23 cellular contexts compared by ENCODE assay signal in genomic region chr19:31274266-31274963, GRCh38.
DNase-seq lines count a peak whose midpoint lies in the region; ATAC-seq, FAIRE-seq and TF ChIP-seq lines count a peak whose summit lies in the region.
"Had no signal": no experiment of that assay in that cellular context is flagged by ENCODE, and none has a peak within 500 bp of the region (broad histone marks: within the 10 kb centered on the region; RNA-seq: fewer than 3 reads in every experiment).

No MANE protein-coding gene starts in this region.

- H3F3A ChIP-seq in neural progenitor cell (ENCODE audit: low read depth) (no peaks in the 10 kb centered on the region), smooth muscle cell (ENCODE audit: low read depth) (peaks cover 4% of the 10 kb centered on the region)

- H3K9ac ChIP-seq in HepG2 (ENCODE audit: insufficient read depth, low read depth, low read length) (no peak overlapping the region), neural progenitor cell (no peak overlapping the region), smooth muscle cell (ENCODE audit: low read depth) (no peak overlapping the region)
- H3K9ac ChIP-seq: GM23248 had no signal

- H3K4me1 Mint-ChIP-seq in brain: peaks cover 67% of the 10 kb centered on the region
- H3K4me1 Mint-ChIP-seq in neural progenitor cell: peaks cover 24% of the 10 kb centered on the region
- H3K4me1 Mint-ChIP-seq: B cell; CD8-positive, alpha-beta memory T cell had no signal

- H3K4me2 ChIP-seq in HepG2 (ENCODE audit: low read depth, low read length) (no peak overlapping the region), neural progenitor cell (no peak overlapping the region), smooth muscle cell (no peak overlapping the region)

- H4K20me1 ChIP-seq in HepG2 (ENCODE audit: insufficient read depth, low read length): no peaks in the 10 kb centered on the region
- H4K20me1 ChIP-seq in neural progenitor cell (ENCODE audit: low read depth): no peaks in the 10 kb centered on the region
- H4K20me1 ChIP-seq in smooth muscle cell (ENCODE audit: low read depth): peaks cover 70% of the 10 kb centered on the region

- CTCF ChIA-PET in HepG2 (lab: Yijun Ruan, JAX; ENCODE audit: low intra/inter-chr PET ratio, low total read pairs): no interaction called here

- H3K9me3 ChIP-seq in right lobe of liver (no peaks in the 10 kb centered on the region), HepG2 (ENCODE audit: low read length) (no peaks in the 10 kb centered on the region), neural progenitor cell (ENCODE audit: low read depth) (no peaks in the 10 kb centered on the region), smooth muscle cell (replicated peaks; ENCODE audit: low read depth) (no peaks in the 10 kb centered on the region), transverse colon (no peaks in the 10 kb centered on the region)
- H3K9me3 ChIP-seq: mucosa of descending colon had no signal

- peak overlapping the region; percentile 18 to 74 (median 54) for H3K4me3 Mint-ChIP-seq in brain
- no peak overlapping the region for H3K4me3 Mint-ChIP-seq in neural progenitor cell
- H3K4me3 Mint-ChIP-seq: B cell; CD8-positive, alpha-beta memory T cell; T-helper 1 cell treated with Interleukin-12 subunit alpha and Interleukin-12 subunit beta and Interleukin-4 antibody, amounts not matched to agents 30 μg/mL and 1 μg/mL, for 36 hours had no signal

- TF ChIP-seq RAD21 in HepG2 (CRISPR knock-in tag; IDR thresholded peaks at IDR 0.05): no peak

- H3K27me3 Mint-ChIP-seq in brain (peaks cover 3% of the 10 kb centered on the region), neural progenitor cell (ENCODE audit: insufficient read depth, low read depth) (peaks cover 5% of the 10 kb centered on the region)
- H3K27me3 Mint-ChIP-seq: B cell, progenitor cell of endocrine pancreas had no signal

- ATAC-seq in right lobe of liver (no peak), HepG2 (no peak)
- ATAC-seq: mucosa of descending colon had no signal

- no peaks in the 10 kb centered on the region for H3K9me3 Mint-ChIP-seq in brain
- peaks cover 3% of the 10 kb centered on the region for H3K9me3 Mint-ChIP-seq in neural progenitor cell
- H3K9me3 Mint-ChIP-seq: CD8-positive, alpha-beta memory T cell; T-helper 1 cell treated with Interleukin-12 subunit alpha and Interleukin-12 subunit beta and Interleukin-4 antibody, amounts not matched to agents 30 μg/mL and 1 μg/mL, for 36 hours had no signal

- no peak for FAIRE-seq in HepG2 (lab: Jason Lieb, UNC)
- FAIRE-seq: endothelial cell of umbilical vein had no signal

- no peaks in the 10 kb centered on the region for H3K4me1 ChIP-seq in right lobe of liver
- no peaks in the 10 kb centered on the region for H3K4me1 ChIP-seq in HepG2 (ENCODE audit: insufficient read depth, low read length)
- no peaks in the 10 kb centered on the region for H3K4me1 ChIP-seq in neural progenitor cell
- H3K4me1 ChIP-seq in smooth muscle cell (ENCODE audit: low read depth): no peaks in the 10 kb centered on the region
- H3K4me1 ChIP-seq in transverse colon: peaks cover 0 to 20% (median 4%) of the 10 kb centered on the region in 4 donors

- no TSS peak for BruUV-seq in HepG2 (replicated peaks; lab: Mats Ljungman, UMichigan)

- H3K27me3 ChIP-seq in right lobe of liver (no peaks in the 10 kb centered on the region), HepG2 (ENCODE audit: control insufficient read depth in 1 of 2, insufficient read depth in 2 of 2, low read length in 2 of 2) (no peaks in the 10 kb centered on the region), neural progenitor cell (no peaks in the 10 kb centered on the region), smooth muscle cell (ENCODE audit: low read depth) (no peaks in the 10 kb centered on the region), transverse colon (peaks cover 4% of the 10 kb centered on the region)

- H3K36me3 ChIP-seq in right lobe of liver (no peaks in the 10 kb centered on the region), HepG2 (replicated peaks in 1 of 2; ENCODE audit: control insufficient read depth in 1 of 2, insufficient read depth in 2 of 2, low read length in 2 of 2) (no peaks in the 10 kb centered on the region), neural progenitor cell (no peaks in the 10 kb centered on the region), smooth muscle cell (ENCODE audit: low read depth) (no peaks in the 10 kb centered on the region), transverse colon (no peaks in the 10 kb centered on the region)

- DNase-seq in right lobe of liver: peak in 2 of 3 donors; percentile 1 to 23
- DNase-seq in HepG2 (ENCODE audit: low spot score): no peak
- DNase-seq in neural progenitor cell (ENCODE audit: low spot score): no peak
- no peak for DNase-seq in smooth muscle cell (lab: John Stamatoyannopoulos, UW; ENCODE audit: unreplicated experiment)
- DNase-seq in transverse colon: no peak
- no peak for DNase-seq in SHP77 (lab: John Stamatoyannopoulos, UW)
- DNase-seq in activated gamma-delta T cell (lab: John Stamatoyannopoulos, UW): no peak
- DNase-seq: activated CD4-positive, alpha-beta T cell treated with anti-CD3 and anti-CD28 coated beads for 1 hour; activated CD8-positive, alpha-beta memory T cell treated with anti-CD3 and anti-CD28 coated beads for 24 hours; CD8-positive, alpha-beta memory T cell; DMS 273 treated with DMSO at 0.1 percent for 48 hours; GM23248; mucosa of descending colon; NCI-H187 treated with DMSO at 0.1 percent for 48 hours; NCI-H748 treated with DMSO at 0.1 percent for 48 hours; stimulated activated naive CD4-positive, alpha-beta T cell treated with Interleukin-2 at 50 U/mL for 16 hours had no signal

- POLR2A ChIA-PET in HepG2 (lab: Yijun Ruan, JAX): no interaction called here

- TF ChIP-seq POLR2A in right lobe of liver (IDR thresholded peaks at IDR 0.05) (no peak), HepG2 (IDR thresholded peaks at IDR 0.05; ENCODE audit: insufficient read depth in 1 of 2, low read depth in 2 of 2, low read length in 2 of 2) (no peak), transverse colon (IDR thresholded peaks at IDR 0.05) (no peak)

- H3K27ac ChIP-seq in right lobe of liver (no peak overlapping the region), HepG2 (ENCODE audit: extremely low read length, insufficient read depth, low read length) (no peak overlapping the region), neural progenitor cell (no peak overlapping the region), smooth muscle cell (ENCODE audit: low read depth) (no peak overlapping the region), transverse colon (no peak overlapping the region)
- H3K27ac ChIP-seq: GM23248, RWPE1 had no signal

- H2AFZ ChIP-seq in HepG2 (ENCODE audit: low read length) (no peak overlapping the region), neural progenitor cell (replicated peaks) (no peak overlapping the region), smooth muscle cell (ENCODE audit: low read depth) (no peak overlapping the region)
- H2AFZ ChIP-seq: GM23248 had no signal

- H3K27ac Mint-ChIP-seq in brain (peak overlapping the region; percentile 46 to 93 (median 85)), neural progenitor cell (peak overlapping the region; percentile 21)
- H3K27ac Mint-ChIP-seq: B cell; CD8-positive, alpha-beta memory T cell; progenitor cell of endocrine pancreas; T-helper 1 cell treated with Interleukin-12 subunit alpha and Interleukin-12 subunit beta and Interleukin-4 antibody, amounts not matched to agents 30 μg/mL and 1 μg/mL, for 36 hours had no signal

- intact Hi-C loops in right lobe of liver (cut with DNase I): no loop called here
- intact Hi-C loops in HepG2 (cut with micrococcal nuclease; ENCODE audit: unreplicated experiment): no loop called here
- intact Hi-C loops in transverse colon (cut with DNase I; ENCODE audit: low total_unique reads): no loop called here

- H3K36me3 Mint-ChIP-seq in brain (peaks cover 37% of the 10 kb centered on the region), neural progenitor cell (peaks cover 7% of the 10 kb centered on the region)
- H3K36me3 Mint-ChIP-seq: CD8-positive, alpha-beta memory T cell had no signal

- 65% methylated on average over 14 of the region's 17 CpGs for WGBS in right lobe of liver (ENCODE audit: insufficient coverage, low coverage, low lambda C conversion rate, missing lambda C conversion rate)
- 33% methylated on average over 17 of the region's 17 CpGs for WGBS in HepG2 (ENCODE audit: low lambda C conversion rate)
- 93% methylated on average over 17 of the region's 17 CpGs for WGBS in smooth muscle cell (ENCODE audit: low lambda C conversion rate)
- WGBS in transverse colon (ENCODE audit: low coverage in 1 of 2), 2 donors: 48 to 58% methylated on average over 11 to 17 of the region's 17 CpGs

- TF ChIP-seq EP300 in HepG2 (IDR thresholded peaks at IDR 0.05; ENCODE audit: low read depth in 2 of 2, low read length in 2 of 2) (no peak), HepG2 (CRISPR knock-in tag; IDR thresholded peaks at IDR 0.05; ENCODE audit: borderline replicate concordance) (no peak), transverse colon (IDR thresholded peaks at IDR 0.05; ENCODE audit: low read depth) (no peak)

- H3K4me3 ChIP-seq in right lobe of liver (no peak overlapping the region), HepG2 (replicated peaks in 1 of 3; ENCODE audit: insufficient read depth in 1 of 3, low read depth in 2 of 3, low read length in 3 of 3) (no peak overlapping the region), neural progenitor cell (no peak overlapping the region), smooth muscle cell (no peak overlapping the region), transverse colon (no peak overlapping the region)
- H3K4me3 ChIP-seq: GM23248, lung, mucosa of descending colon had no signal

- H3K79me2 ChIP-seq in HepG2 (ENCODE audit: insufficient read depth, low read length) (no peaks in the 10 kb centered on the region), neural progenitor cell (ENCODE audit: low read depth) (no peaks in the 10 kb centered on the region), smooth muscle cell (ENCODE audit: low read depth) (peaks cover 34% of the 10 kb centered on the region)

- TF ChIP-seq CTCF in right lobe of liver (IDR thresholded peaks at IDR 0.05) (no peak), HepG2 (CRISPR knock-in tag; IDR thresholded peaks at IDR 0.05) (no peak), brain (conservative IDR thresholded peaks at IDR 0.05) (no peak), neural progenitor cell (IDR thresholded peaks at IDR 0.05) (no peak), smooth muscle cell (IDR thresholded peaks at IDR 0.05; ENCODE audit: borderline replicate concordance, insufficient read depth, poor library complexity, severe bottlenecking) (no peak), transverse colon (IDR thresholded peaks at IDR 0.05) (no peak)

- in situ Hi-C loops in HepG2 (cut with HindIII; ENCODE audit: extremely low pct_ligation_motif_present, low pct_unique_long_range_greater_than_20kb) (no loop called here), transverse colon (cut with MboI; ENCODE audit: low pct_ligation_motif_present in 1 of 4, low pct_unique_long_range_greater_than_20kb in 1 of 4, low sequenced_read_pairs in 3 of 4) (no loop called here)

TF ChIP-seq in HepG2, 621 proteins besides CTCF, POLR2A, EP300 and RAD21 (continues in another document):
- TF ChIP-seq KDM6A (CRISPR knock-in tag; IDR thresholded peaks at IDR 0.05; ENCODE audit: low read depth) (no peak), ZNF382 (CRISPR knock-in tag; IDR thresholded peaks at IDR 0.05; ENCODE audit: borderline replicate concordance) (no peak), ATF7 (IDR thresholded peaks at IDR 0.05) (no peak), ATF7 (CRISPR knock-in tag; IDR thresholded peaks at IDR 0.05) (no peak), SRY (CRISPR knock-in tag; IDR thresholded peaks at IDR 0.05) (no peak)

Comparison
In these comparisons a context has a peak if more than half of its experiments do, and no peak if none do; other contexts are left out.
1. DNase-seq: peak in right lobe of liver (2 of 3); none in HepG2 (single experiment), neural progenitor cell (single experiment), smooth muscle cell (single experiment), transverse colon (single experiment), SHP77 (0 of 2) and activated gamma-delta T cell (single experiment).